Comparison of ENCODE assay signal across 8 cellular contexts in genomic region chr19:35468637-35469036, GRCh38. TPM values are rescaled to one million over a fixed set of nuclear protein-coding genes. Genes with fewer than 3 reads are reported as not detected.
DNase-seq lines count a peak whose midpoint lies in the region; TF ChIP-seq lines count a peak whose summit lies in the region.

No MANE protein-coding gene starts in this region.

- DNase-seq in DMS 273 (lab: John Stamatoyannopoulos, UW; ENCODE audit: unreplicated experiment) (peak; percentile 66), DMS 273 treated with DMSO at 0.1 percent for 48 hours (lab: John Stamatoyannopoulos, UW) (no peak), NCI-H345 (lab: John Stamatoyannopoulos, UW) (peak; percentile 76), fibroblast of the conjunctiva (ENCODE audit: low read depth) (peak; percentile 8), progenitor cell of endocrine pancreas (ENCODE audit: low spot score, unreplicated experiment) (no peak), globus pallidus (ENCODE audit: low spot score) (no peak)
- peak; percentile 77 for DNase-seq in activated CD8-positive, alpha-beta memory T cell treated with anti-CD3 and anti-CD28 coated beads, Interleukin-2, amount 50 U/mL, for 48 hours

- H3K4me3 ChIP-seq in HEK293 (ENCODE audit: low read depth, low read length), result no peak overlapping the region

- no peaks in the 10 kb centered on the region for H3K36me3 ChIP-seq in HEK293 (ENCODE audit: control insufficient read depth in 2 of 2, insufficient read depth in 1 of 2, low read length in 2 of 2)

- H3K4me1 ChIP-seq in HEK293 (ENCODE audit: control insufficient read depth, insufficient read depth, low read length), result no peaks in the 10 kb centered on the region

- H3K27ac Mint-ChIP-seq in progenitor cell of endocrine pancreas, result no peak overlapping the region

- no peaks in the 10 kb centered on the region for H3K9me3 Mint-ChIP-seq in progenitor cell of endocrine pancreas (ENCODE audit: low read depth)

- CTCF ChIA-PET in HEK293 (lab: Yijun Ruan, JAX), result interaction anchor here (0.6 to 6.8 kb wide), 26 partner anchors 8 to 614 kb away, joined by 3 to 157 read pairs (median 4); partner anchors contain the start of genes FFAR2, FFAR3 and KRTDAP

- no peaks in the 10 kb centered on the region for H3K27me3 Mint-ChIP-seq in progenitor cell of endocrine pancreas

- H3K4me3 Mint-ChIP-seq in progenitor cell of endocrine pancreas (ENCODE audit: low read depth), result no peak overlapping the region

- H3K36me3 Mint-ChIP-seq in progenitor cell of endocrine pancreas (ENCODE audit: insufficient read depth), result no peaks in the 10 kb centered on the region

- no peak overlapping the region for H3K27ac ChIP-seq in HEK293 (ENCODE audit: extremely low read depth, low read depth, low read length)

- peaks cover 9% of the 10 kb centered on the region for H3K4me1 Mint-ChIP-seq in progenitor cell of endocrine pancreas (ENCODE audit: low read depth)

- no peaks in the 10 kb centered on the region for H3K9me3 ChIP-seq in HEK293 (ENCODE audit: control insufficient read depth, insufficient read depth, low read depth, low read length)

- POLR2A ChIA-PET in HEK293 (lab: Yijun Ruan, JAX), result no interaction called here

- TF ChIP-seq CTCF in HEK293 (tag by site-specific recombination; IDR thresholded peaks at IDR 0.05) (peak; percentile 92), progenitor cell of endocrine pancreas (IDR thresholded peaks at IDR 0.05; ENCODE audit: unreplicated experiment) (peak; percentile 61)

TF ChIP-seq in HEK293, 187 proteins besides CTCF, POLR2A, EP300 and RAD21 (continues in another document):
- TF ChIP-seq GLI2 (tag by site-specific recombination; IDR thresholded peaks at IDR 0.05; ENCODE audit: borderline replicate concordance, low read depth), result no peak
- no peak for TF ChIP-seq ZNF501 (tag by site-specific recombination; IDR thresholded peaks at IDR 0.05)
- TF ChIP-seq ZNF654 (tag by site-specific recombination; IDR thresholded peaks at IDR 0.05; ENCODE audit: low read depth), result peak; percentile 52
- peak; percentile 50; the same call in 1 of the 2 replicates for TF ChIP-seq ZBTB17 (tag by site-specific recombination; IDR thresholded peaks at IDR 0.05)
- TF ChIP-seq ZBTB44 (tag by site-specific recombination; IDR thresholded peaks at IDR 0.05), result no peak
- TF ChIP-seq, protein P1, sequence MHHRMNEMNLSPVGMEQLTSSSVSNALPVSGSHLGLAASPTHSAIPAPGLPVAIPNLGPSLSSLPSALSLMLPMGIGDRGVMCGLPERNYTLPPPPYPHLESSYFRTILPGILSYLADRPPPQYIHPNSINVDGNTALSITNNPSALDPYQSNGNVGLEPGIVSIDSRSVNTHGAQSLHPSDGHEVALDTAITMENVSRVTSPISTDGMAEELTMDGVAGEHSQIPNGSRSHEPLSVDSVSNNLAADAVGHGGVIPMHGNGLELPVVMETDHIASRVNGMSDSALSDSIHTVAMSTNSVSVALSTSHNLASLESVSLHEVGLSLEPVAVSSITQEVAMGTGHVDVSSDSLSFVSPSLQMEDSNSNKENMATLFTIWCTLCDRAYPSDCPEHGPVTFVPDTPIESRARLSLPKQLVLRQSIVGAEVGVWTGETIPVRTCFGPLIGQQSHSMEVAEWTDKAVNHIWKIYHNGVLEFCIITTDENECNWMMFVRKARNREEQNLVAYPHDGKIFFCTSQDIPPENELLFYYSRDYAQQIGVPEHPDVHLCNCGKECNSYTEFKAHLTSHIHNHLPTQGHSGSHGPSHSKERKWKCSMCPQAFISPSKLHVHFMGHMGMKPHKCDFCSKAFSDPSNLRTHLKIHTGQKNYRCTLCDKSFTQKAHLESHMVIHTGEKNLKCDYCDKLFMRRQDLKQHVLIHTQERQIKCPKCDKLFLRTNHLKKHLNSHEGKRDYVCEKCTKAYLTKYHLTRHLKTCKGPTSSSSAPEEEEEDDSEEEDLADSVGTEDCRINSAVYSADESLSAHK (tag by site-specific recombination; IDR thresholded peaks at IDR 0.05), result no peak
- TF ChIP-seq ZBTB7A (tag by site-specific recombination; IDR thresholded peaks at IDR 0.05; ENCODE audit: low read depth), result no peak
- no peak for TF ChIP-seq PRDM2 (tag by site-specific recombination; IDR thresholded peaks at IDR 0.05; ENCODE audit: borderline replicate concordance)
- no peak for TF ChIP-seq ZBTB10 (tag by site-specific recombination; IDR thresholded peaks at IDR 0.05)

RNA-seq across cellular contexts. Expression of gene FFAR2, which starts 20.6 kb away (rescaled TPM):
- 1.2 and 1.9 TPM in 2 replicates for total RNA-seq in progenitor cell of endocrine pancreas

RNA-seq across cellular contexts. Expression of gene KRTDAP, which starts 21.6 kb away (rescaled TPM):
- total RNA-seq in progenitor cell of endocrine pancreas, result 1.6 and 4.8 TPM in 2 replicates

RNA-seq across cellular contexts. Expression of gene DMKN, which starts 44.8 kb away (rescaled TPM):
- 201 and 213 TPM in 2 replicates for total RNA-seq in progenitor cell of endocrine pancreas

RNA-seq across cellular contexts. Expression of gene SBSN, which starts 59.5 kb away (rescaled TPM):
- total RNA-seq in progenitor cell of endocrine pancreas, result 0.16 and 0.24 TPM in 2 replicates

Comparison
In these comparisons a context has a peak if more than half of its experiments do, and no peak if none do; other contexts are left out.
1. DNase-seq: peak in DMS 273 (single experiment), NCI-H345 (single experiment), activated CD8-positive, alpha-beta memory T cell treated with anti-CD3 and anti-CD28 coated beads, Interleukin-2, amount 50 U/mL, for 48 hours (single experiment) and fibroblast of the conjunctiva (single experiment); none in DMS 273 treated with DMSO at 0.1 percent for 48 hours (single experiment), progenitor cell of endocrine pancreas (single experiment) and globus pallidus (single experiment).